ENCODE assay signal across 13 cellular contexts in genomic region chr4:16532240-16532990, GRCh38.
A peak's percentile ranks its signal among the peaks of the same experiment; 100 is the strongest.
DNase-seq lines count a peak whose midpoint lies in the region; ATAC-seq and TF ChIP-seq lines count a peak whose summit lies in the region.
"Had no signal": no experiment of that assay in that cellular context is flagged by ENCODE, and none has a peak within 500 bp of the region (broad histone marks: within the 10 kb centered on the region; RNA-seq: fewer than 3 reads in every experiment).

No MANE protein-coding gene starts in this region.

- H2AFZ ChIP-seq in PC-3 (ENCODE audit: low read length): no peak overlapping the region

- 7 to 8% methylated on average over 6 of the region's 6 CpGs for WGBS in esophagus squamous epithelium, 2 donors
- 37% methylated on average over 6 of the region's 6 CpGs for whole genome bisulfite sequencing in right lobe of liver (ENCODE audit: insufficient coverage, low coverage, low lambda C conversion rate, missing lambda C conversion rate)

- H3K36me3 ChIP-seq in PC-3 (ENCODE audit: low read depth, low read length) (no peaks in the 10 kb centered on the region), esophagus squamous epithelium (no peaks in the 10 kb centered on the region), right lobe of liver (no peaks in the 10 kb centered on the region)

- H3K9me3 Mint-ChIP-seq in activated T-cell treated with anti-CD3 and anti-CD28 coated beads, Interleukin-2, amount 50 U/mL, for 4 hours: peaks cover 3% of the 10 kb centered on the region
- no peaks in the 10 kb centered on the region for H3K9me3 Mint-ChIP-seq in mesothelial cell of epicardium
- H3K9me3 Mint-ChIP-seq: activated T-helper 1 cell treated with anti-CD3 and anti-CD28 coated beads, Interleukin-12 subunit alpha, Interleukin-12 subunit beta, Interleukin-2, Interleukin-4 antibody, amounts not matched to agents 30 ng/mL and 10 ng/mL and 1 ng/mL, durations not matched to agents 14 hours and 24 hours and 36 hours; stimulated activated memory B cell treated with anti-CD40 and anti-IgM and Interleukin-4, amounts not matched to agents 10 μg/mL and 1 μg/mL and 100 μg/mL, for 72 hours had no signal

- H3K9ac ChIP-seq in PC-3 (ENCODE audit: low read length): no peak overlapping the region

- H3K27ac Mint-ChIP-seq in mesothelial cell of epicardium: no peak overlapping the region
- H3K27ac Mint-ChIP-seq: activated T-helper 1 cell treated with anti-CD3 and anti-CD28 coated beads, Interleukin-12 subunit alpha, Interleukin-12 subunit beta, Interleukin-2, Interleukin-4 antibody, amounts not matched to agents 30 ng/mL and 10 ng/mL and 1 ng/mL, durations not matched to agents 14 hours and 24 hours and 36 hours; stimulated activated memory B cell treated with anti-CD40 and anti-IgM and Interleukin-4, amounts not matched to agents 10 μg/mL and 1 μg/mL and 100 μg/mL, for 72 hours had no signal

- no peaks in the 10 kb centered on the region for H3K27me3 Mint-ChIP-seq in activated T-cell treated with anti-CD3 and anti-CD28 coated beads, Interleukin-2, amount 50 U/mL, for 4 hours (ENCODE audit: low read depth)
- peaks cover 14% of the 10 kb centered on the region for H3K27me3 Mint-ChIP-seq in mesothelial cell of epicardium (ENCODE audit: low read depth)
- H3K27me3 Mint-ChIP-seq: stimulated activated memory B cell treated with anti-CD40 and anti-IgM and Interleukin-4, amounts not matched to agents 10 μg/mL and 1 μg/mL and 100 μg/mL, for 72 hours had no signal

- no peak overlapping the region for H3K27ac ChIP-seq in PC-3 (ENCODE audit: low read length)
- H3K27ac ChIP-seq in esophagus squamous epithelium: peak overlapping the region in 3 of 4 donors; percentile 23 to 53 (median 49)
- H3K27ac ChIP-seq in right lobe of liver: no peak overlapping the region

- no peak for ATAC-seq in PC-3
- ATAC-seq in right lobe of liver: peak; percentile 39 to 70 (median 58)
- no peak for ATAC-seq in activated T-cell treated with anti-CD3 and anti-CD28 coated beads, Interleukin-2, amount 50 U/mL, for 4 hours
- ATAC-seq: stimulated activated memory B cell treated with anti-CD40 and anti-IgM and Interleukin-4, amounts not matched to agents 10 μg/mL and 1 μg/mL and 100 μg/mL, for 72 hours had no signal

- H3K4me1 ChIP-seq in PC-3 (ENCODE audit: insufficient read depth, low read length) (no peaks in the 10 kb centered on the region), esophagus squamous epithelium (peaks cover 0 to 42% (median 14%) of the 10 kb centered on the region in 3 donors), right lobe of liver (peaks cover 0 to 4% (median 0%) of the 10 kb centered on the region in 4 donors)

- no peak overlapping the region for H3K4me2 ChIP-seq in PC-3 (ENCODE audit: low read length)

- no TSS peak for BruUV-seq in PC-3 (replicated peaks; lab: Mats Ljungman, UMichigan)

- CTCF ChIA-PET in PC-3 (lab: Charles Lee): no interaction called here

- H3K36me3 Mint-ChIP-seq in activated T-cell treated with anti-CD3 and anti-CD28 coated beads, Interleukin-2, amount 50 U/mL, for 4 hours (ENCODE audit: insufficient read depth): no peaks in the 10 kb centered on the region
- H3K36me3 Mint-ChIP-seq in mesothelial cell of epicardium: no peaks in the 10 kb centered on the region
- H3K36me3 Mint-ChIP-seq: stimulated activated memory B cell treated with anti-CD40 and anti-IgM and Interleukin-4, amounts not matched to agents 10 μg/mL and 1 μg/mL and 100 μg/mL, for 72 hours had no signal

- H3K9me3 ChIP-seq in PC-3 (ENCODE audit: low read length): no peaks in the 10 kb centered on the region
- H3K9me3 ChIP-seq in esophagus squamous epithelium: no peaks in the 10 kb centered on the region
- H3K9me3 ChIP-seq in right lobe of liver: no peaks in the 10 kb centered on the region

- TF ChIP-seq POLR2A in esophagus squamous epithelium (IDR thresholded peaks at IDR 0.05) (no peak), right lobe of liver (IDR thresholded peaks at IDR 0.05) (no peak)

- peak; percentile 76 for DNase-seq in AG08395 (ENCODE audit: low spot score)
- peak; percentile 47 for DNase-seq in PC-3
- no peak for DNase-seq in esophagus squamous epithelium (lab: John Stamatoyannopoulos, UW)
- DNase-seq in right lobe of liver: no peak
- no peak for DNase-seq in activated T-cell treated with anti-CD3 and anti-CD28 coated beads, Interleukin-2, amount 50 U/mL, for 4 hours
- no peak for DNase-seq in mesothelial cell of epicardium (ENCODE audit: low spot score in 2 of 2, unreplicated experiment in 2 of 2)
- no peak for DNase-seq in stimulated activated CD4-positive, alpha-beta T cell treated with anti-CD3 and anti-CD28 coated beads, Interleukin-4, amount 100 ng/mL, for 24 hours
- DNase-seq in T-helper 1 cell: no peak
- DNase-seq: AML-193; effector CD4-positive, alpha-beta T cell; midbrain had no signal

- H3K9me2 ChIP-seq in PC-3 (replicated peaks; ENCODE audit: low read length): no peaks in the 10 kb centered on the region

- H3K27me3 ChIP-seq in PC-3 (ENCODE audit: low read length) (no peaks in the 10 kb centered on the region), esophagus squamous epithelium (peaks cover 0 to 59% (median 0%) of the 10 kb centered on the region in 4 donors), right lobe of liver (no peaks in the 10 kb centered on the region)

- no peak overlapping the region for H3K4me3 Mint-ChIP-seq in activated T-cell treated with anti-CD3 and anti-CD28 coated beads, Interleukin-2, amount 50 U/mL, for 4 hours
- H3K4me3 Mint-ChIP-seq in mesothelial cell of epicardium: no peak overlapping the region
- H3K4me3 Mint-ChIP-seq: activated T-helper 1 cell treated with anti-CD3 and anti-CD28 coated beads, Interleukin-12 subunit alpha, Interleukin-12 subunit beta, Interleukin-2, Interleukin-4 antibody, amounts not matched to agents 30 ng/mL and 10 ng/mL and 1 ng/mL, durations not matched to agents 14 hours and 24 hours and 36 hours; stimulated activated memory B cell treated with anti-CD40 and anti-IgM and Interleukin-4, amounts not matched to agents 10 μg/mL and 1 μg/mL and 100 μg/mL, for 72 hours had no signal

- TF ChIP-seq CTCF in PC-3 (conservative IDR thresholded peaks at IDR 0.05; ENCODE audit: low read depth, low read length): no peak
- TF ChIP-seq CTCF in esophagus squamous epithelium (IDR thresholded peaks at IDR 0.05): no peak
- TF ChIP-seq CTCF in right lobe of liver (IDR thresholded peaks at IDR 0.05): no peak
- no peak for TF ChIP-seq CTCF in mesothelial cell of epicardium (IDR thresholded peaks at IDR 0.05; ENCODE audit: unreplicated experiment)

- H3K4me1 Mint-ChIP-seq in activated T-cell treated with anti-CD3 and anti-CD28 coated beads, Interleukin-2, amount 50 U/mL, for 4 hours (ENCODE audit: low read depth): no peaks in the 10 kb centered on the region
- no peaks in the 10 kb centered on the region for H3K4me1 Mint-ChIP-seq in mesothelial cell of epicardium
- H3K4me1 Mint-ChIP-seq: stimulated activated memory B cell treated with anti-CD40 and anti-IgM and Interleukin-4, amounts not matched to agents 10 μg/mL and 1 μg/mL and 100 μg/mL, for 72 hours had no signal

- POLR2A ChIA-PET in PC-3 (lab: Charles Lee; ENCODE audit: unreplicated experiment): no interaction called here

- H3F3A ChIP-seq in PC-3 (ENCODE audit: low read length, unreplicated experiment): no peaks in the 10 kb centered on the region

- H3K79me2 ChIP-seq in PC-3 (ENCODE audit: low read length): no peaks in the 10 kb centered on the region

- intact Hi-C loops in PC-3 (cut with micrococcal nuclease) (no loop called here), esophagus squamous epithelium (cut with DNase I) (no loop called here), right lobe of liver (cut with DNase I) (no loop called here)

- H3K4me3 ChIP-seq in PC-3 (ENCODE audit: low read length) (no peak overlapping the region), esophagus squamous epithelium (no peak overlapping the region), right lobe of liver (no peak overlapping the region)

- H4K20me1 ChIP-seq in PC-3 (ENCODE audit: low read length): no peaks in the 10 kb centered on the region

Comparison
In these comparisons a context has a peak if more than half of its experiments do, and no peak if none do; other contexts are left out.
1. DNase-seq: peak in AG08395 (single experiment) and PC-3 (single experiment); none in esophagus squamous epithelium (single experiment), right lobe of liver (0 of 3), activated T-cell treated with anti-CD3 and anti-CD28 coated beads, Interleukin-2, amount 50 U/mL, for 4 hours (single experiment), mesothelial cell of epicardium (0 of 2), stimulated activated CD4-positive, alpha-beta T cell treated with anti-CD3 and anti-CD28 coated beads, Interleukin-4, amount 100 ng/mL, for 24 hours (single experiment) and T-helper 1 cell (0 of 5).
2. ATAC-seq: peak in right lobe of liver (4 of 4); none in PC-3 (single experiment) and activated T-cell treated with anti-CD3 and anti-CD28 coated beads, Interleukin-2, amount 50 U/mL, for 4 hours (0 of 2).
3. H3K27ac ChIP-seq: peak in esophagus squamous epithelium (3 of 4); none in PC-3 (single experiment) and right lobe of liver (0 of 3).